Comparison of ENCODE assay signal across 8 cellular contexts in the genomic region with DNA sequence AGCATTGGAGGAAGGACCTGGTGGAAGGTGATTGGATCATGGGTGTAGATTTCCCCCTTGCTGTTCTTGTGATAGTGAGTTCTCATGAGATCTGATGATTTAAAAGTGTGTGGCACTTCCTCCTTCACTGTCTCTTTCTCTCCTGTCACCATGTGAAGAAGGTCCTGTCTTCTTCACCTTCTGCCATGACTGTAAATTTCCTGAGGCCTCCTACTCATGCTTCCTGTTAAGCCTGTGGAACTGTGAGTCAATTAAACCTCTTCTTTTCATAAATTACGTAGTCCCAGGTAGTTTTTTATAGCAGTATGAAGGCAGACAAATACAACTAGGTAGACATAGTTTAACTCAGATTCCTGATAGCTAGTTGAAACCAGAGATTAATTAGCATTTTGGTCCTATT. TPM values are rescaled to one million over a fixed set of nuclear protein-coding genes. Genes with fewer than 3 reads are reported as not detected.
DNase-seq lines count a peak whose midpoint lies in the region; ATAC-seq and TF ChIP-seq lines count a peak whose summit lies in the region.
"Not testable (repeated sequence)": the region's sequence is repeated elsewhere in the genome, so short reads cannot be mapped to it uniquely, and the experiment has no call there.

No MANE protein-coding gene starts in this region.

- BruUV-seq in MCF 10A (replicated peaks; lab: Mats Ljungman, UMichigan), result not testable (repeated sequence)

- peak overlapping the region; percentile 75 for H3K27ac Mint-ChIP-seq in CD8-positive, alpha-beta T cell
- H3K27ac Mint-ChIP-seq in activated CD4-positive, alpha-beta T cell treated with anti-CD3 and anti-CD28 coated beads for 36 hours, result peak overlapping the region; percentile 87
- H3K27ac Mint-ChIP-seq in activated T-helper 1 cell treated with anti-CD3 and anti-CD28 coated beads, Interleukin-12 subunit alpha, Interleukin-12 subunit beta, Interleukin-2, Interleukin-4 antibody, amounts not matched to agents 30 ng/mL and 10 ng/mL and 1 ng/mL, durations not matched to agents 14 hours and 24 hours and 36 hours, result peak overlapping the region; percentile 74
- H3K27ac Mint-ChIP-seq in MCF 10A (ENCODE audit: low read depth, unreplicated experiment), result peak overlapping the region; percentile 3
- peak overlapping the region in 2 of 3 experiments; percentile 38 to 62 for H3K27ac Mint-ChIP-seq in nephron

- intact Hi-C loops in CD8-positive, alpha-beta T cell (cut with DNase I, micrococcal nuclease), result loop anchor here in 1 of 2 experiments (5.0 kb wide), 1 partner anchor 34 kb away; no protein-coding TSS in a partner anchor
- intact Hi-C loops in activated CD4-positive, alpha-beta T cell treated with anti-CD3 and anti-CD28 coated beads for 36 hours (cut with DNase I, micrococcal nuclease), result loop anchor here in 1 of 2 experiments (1.0 to 5.0 kb wide), 2 partner anchors 12 to 159 kb away; no protein-coding TSS in a partner anchor
- intact Hi-C loops in activated T-helper 1 cell treated with anti-CD3 and anti-CD28 coated beads, Interleukin-12 subunit alpha, Interleukin-12 subunit beta, Interleukin-2, Interleukin-4 antibody, amounts not matched to agents 30 ng/mL and 10 ng/mL and 1 ng/mL, durations not matched to agents 14 hours and 24 hours and 36 hours (cut with micrococcal nuclease); MCF 10A (cut with micrococcal nuclease): not testable (repeated sequence)

- H3K36me3 ChIP-seq in CD8-positive, alpha-beta T cell (ENCODE audit: insufficient read depth, low read length), result not testable (repeated sequence)

- peaks cover 28% of the 10 kb centered on the region for H3K4me1 ChIP-seq in CD8-positive, alpha-beta T cell (ENCODE audit: insufficient read depth, low read length)

- not testable (repeated sequence) for ATAC-seq in CD8-positive, alpha-beta T cell
- peak; percentile 81 for ATAC-seq in activated CD4-positive, alpha-beta T cell treated with anti-CD3 and anti-CD28 coated beads for 36 hours
- peak; percentile 53 for ATAC-seq in esophagus mucosa

- H3K27me3 Mint-ChIP-seq in CD8-positive, alpha-beta T cell (ENCODE audit: low read depth); activated CD4-positive, alpha-beta T cell treated with anti-CD3 and anti-CD28 coated beads for 36 hours; activated T-helper 1 cell treated with anti-CD3 and anti-CD28 coated beads, Interleukin-12 subunit alpha, Interleukin-12 subunit beta, Interleukin-2, Interleukin-4 antibody, amounts not matched to agents 30 ng/mL and 10 ng/mL and 1 ng/mL, durations not matched to agents 14 hours and 24 hours and 36 hours (ENCODE audit: insufficient read depth); MCF 10A (ENCODE audit: insufficient read depth, unreplicated experiment); nephron (ENCODE audit: low read depth): not testable (repeated sequence)

- CTCF ChIA-PET in CD8-positive, alpha-beta T cell (lab: Charles Lee), result not testable (repeated sequence)
- CTCF ChIA-PET in activated CD4-positive, alpha-beta T cell treated with anti-CD3 and anti-CD28 coated beads for 36 hours (lab: Charles Lee), result interaction anchor here (0.7 to 1.4 kb wide), 5 partner anchors 12 to 415 kb away, joined by 3 to 8 read pairs (median 3); no protein-coding TSS in a partner anchor
- CTCF ChIA-PET in MCF 10A (lab: Yijun Ruan, JAX), result interaction anchor here (0.6 to 1.3 kb wide), 3 partner anchors 85 to 336 kb away, joined by 3 to 6 read pairs (median 3); no protein-coding TSS in a partner anchor

- H3K27ac ChIP-seq in CD8-positive, alpha-beta T cell (ENCODE audit: low read depth, low read length), result not testable (repeated sequence)

- not testable (repeated sequence) for H3K9me3 ChIP-seq in CD8-positive, alpha-beta T cell (ENCODE audit: low read length)

- POLR2A ChIA-PET in CD8-positive, alpha-beta T cell (lab: Charles Lee), result interaction anchor here (0.8 to 1.3 kb wide), 2 partner anchors 9 to 82 kb away, joined by 3 read pairs; no protein-coding TSS in a partner anchor
- POLR2A ChIA-PET in activated CD4-positive, alpha-beta T cell treated with anti-CD3 and anti-CD28 coated beads for 36 hours (lab: Charles Lee), result interaction anchor here (0.8 kb wide), 1 partner anchor 56 kb away, joined by 4 read pairs; no protein-coding TSS in a partner anchor
- POLR2A ChIA-PET in MCF 10A (lab: Yijun Ruan, JAX), result interaction anchor here (1.0 to 1.7 kb wide), 2 partner anchors 52 to 71 kb away, joined by 4 read pairs; no protein-coding TSS in a partner anchor

- H3K4me1 Mint-ChIP-seq in CD8-positive, alpha-beta T cell (ENCODE audit: low read depth), result peaks cover 61% of the 10 kb centered on the region
- peaks cover 67% of the 10 kb centered on the region for H3K4me1 Mint-ChIP-seq in activated CD4-positive, alpha-beta T cell treated with anti-CD3 and anti-CD28 coated beads for 36 hours
- peaks cover 50% of the 10 kb centered on the region for H3K4me1 Mint-ChIP-seq in activated T-helper 1 cell treated with anti-CD3 and anti-CD28 coated beads, Interleukin-12 subunit alpha, Interleukin-12 subunit beta, Interleukin-2, Interleukin-4 antibody, amounts not matched to agents 30 ng/mL and 10 ng/mL and 1 ng/mL, durations not matched to agents 14 hours and 24 hours and 36 hours (ENCODE audit: low read depth)
- H3K4me1 Mint-ChIP-seq in MCF 10A (ENCODE audit: insufficient read depth, unreplicated experiment), result peaks cover 14% of the 10 kb centered on the region
- H3K4me1 Mint-ChIP-seq in nephron, result peaks cover 13% of the 10 kb centered on the region

- H3K4me3 ChIP-seq in CD8-positive, alpha-beta T cell (ENCODE audit: low read depth, low read length), result not testable (repeated sequence)

- peaks cover 56% of the 10 kb centered on the region for H3K36me3 Mint-ChIP-seq in CD8-positive, alpha-beta T cell
- peaks cover 72% of the 10 kb centered on the region for H3K36me3 Mint-ChIP-seq in activated CD4-positive, alpha-beta T cell treated with anti-CD3 and anti-CD28 coated beads for 36 hours (ENCODE audit: low read depth)
- peaks cover 54% of the 10 kb centered on the region for H3K36me3 Mint-ChIP-seq in activated T-helper 1 cell treated with anti-CD3 and anti-CD28 coated beads, Interleukin-12 subunit alpha, Interleukin-12 subunit beta, Interleukin-2, Interleukin-4 antibody, amounts not matched to agents 30 ng/mL and 10 ng/mL and 1 ng/mL, durations not matched to agents 14 hours and 24 hours and 36 hours (ENCODE audit: low read depth)
- H3K36me3 Mint-ChIP-seq in MCF 10A (ENCODE audit: insufficient read depth, unreplicated experiment) (peaks cover 30% of the 10 kb centered on the region), nephron (ENCODE audit: low read depth) (peaks cover 36% of the 10 kb centered on the region)

- H3K4me3 Mint-ChIP-seq in CD8-positive, alpha-beta T cell; activated CD4-positive, alpha-beta T cell treated with anti-CD3 and anti-CD28 coated beads for 36 hours; activated T-helper 1 cell treated with anti-CD3 and anti-CD28 coated beads, Interleukin-12 subunit alpha, Interleukin-12 subunit beta, Interleukin-2, Interleukin-4 antibody, amounts not matched to agents 30 ng/mL and 10 ng/mL and 1 ng/mL, durations not matched to agents 14 hours and 24 hours and 36 hours; MCF 10A (ENCODE audit: unreplicated experiment); nephron: not testable (repeated sequence)

- peaks cover 17% of the 10 kb centered on the region for H3K9me3 Mint-ChIP-seq in CD8-positive, alpha-beta T cell
- H3K9me3 Mint-ChIP-seq in activated CD4-positive, alpha-beta T cell treated with anti-CD3 and anti-CD28 coated beads for 36 hours (ENCODE audit: low read depth), result peaks cover 43% of the 10 kb centered on the region
- peaks cover 42% of the 10 kb centered on the region for H3K9me3 Mint-ChIP-seq in activated T-helper 1 cell treated with anti-CD3 and anti-CD28 coated beads, Interleukin-12 subunit alpha, Interleukin-12 subunit beta, Interleukin-2, Interleukin-4 antibody, amounts not matched to agents 30 ng/mL and 10 ng/mL and 1 ng/mL, durations not matched to agents 14 hours and 24 hours and 36 hours
- H3K9me3 Mint-ChIP-seq in MCF 10A (ENCODE audit: unreplicated experiment); nephron: not testable (repeated sequence)

- not testable (repeated sequence) for TF ChIP-seq CTCF in CD8-positive, alpha-beta T cell (IDR thresholded peaks at IDR 0.05); MCF 10A (IDR thresholded peaks at IDR 0.05; ENCODE audit: unreplicated experiment); nephron (IDR thresholded peaks at IDR 0.05; ENCODE audit: unreplicated experiment in 3 of 3)

- not testable (repeated sequence) for DNase-seq in CD8-positive, alpha-beta T cell; activated T-helper 1 cell treated with anti-CD3 and anti-CD28 coated beads, Interleukin-12 subunit alpha, Interleukin-12 subunit beta, Interleukin-2, Interleukin-4 antibody, amounts not matched to agents 30 ng/mL and 10 ng/mL and 1 ng/mL, durations not matched to agents 14 hours and 24 hours and 36 hours (ENCODE audit: low spot score)
- DNase-seq in HT1080 (ENCODE audit: low read depth) (peak; percentile 21), MCF 10A (ENCODE audit: unreplicated experiment) (peak; percentile 6)
- DNase-seq in activated CD4-positive, alpha-beta T cell treated with anti-CD3 and anti-CD28 coated beads for 36 hours, result peak; percentile 41
- peak; percentile 2 for DNase-seq in stimulated activated naive CD4-positive, alpha-beta T cell treated with Interleukin-2 at 50 U/mL for 16 hours (lab: John Stamatoyannopoulos, UW)

- not testable (repeated sequence) for H3K27me3 ChIP-seq in CD8-positive, alpha-beta T cell (ENCODE audit: insufficient read depth, low read length)

RNA-seq across cellular contexts. Expression of gene SLC30A7, which starts 57.1 kb away (rescaled TPM):
- 10 to 100 TPM; 18.8 to 20.2 TPM for total RNA-seq in CD8-positive, alpha-beta T cell
- total RNA-seq in HT1080 (2014; rRNA removed; shearing (Covaris generic)), result 26.8 and 30.5 TPM in 2 replicates
- polyA plus RNA-seq in HT1080 (2015; cell fraction: cytosol; rRNA removed), result 16.0 and 20.5 TPM in 2 replicates
- 39.5 and 41.2 TPM in 2 replicates for polyA plus RNA-seq in HT1080 (2015; cell fraction: nucleus; rRNA removed)
- total RNA-seq in activated CD4-positive, alpha-beta T cell treated with anti-CD3 and anti-CD28 coated beads for 36 hours, result 10 to 100 TPM; 33.2 to 34.6 TPM
- 42.6 and 51.2 TPM in 2 replicates for total RNA-seq in activated T-helper 1 cell treated with anti-CD3 and anti-CD28 coated beads, Interleukin-12 subunit alpha, Interleukin-12 subunit beta, Interleukin-2, Interleukin-4 antibody, amounts not matched to agents 30 ng/mL and 10 ng/mL and 1 ng/mL, durations not matched to agents 14 hours and 24 hours and 36 hours
- 55.0 and 59.5 TPM in 2 replicates for total RNA-seq in MCF 10A (2022)
- 15.9 TPM for total RNA-seq in esophagus mucosa

RNA-seq across cellular contexts. Expression of gene EXTL2, which starts 58.3 kb away (rescaled TPM):
- total RNA-seq in CD8-positive, alpha-beta T cell, result 1 to 10 TPM; 1.2 to 2.1 TPM
- total RNA-seq in HT1080 (2014; rRNA removed; shearing (Covaris generic)), result 19.6 and 24.1 TPM in 2 replicates
- 28.2 and 35.3 TPM in 2 replicates for polyA plus RNA-seq in HT1080 (2015; cell fraction: cytosol; rRNA removed)
- polyA plus RNA-seq in HT1080 (2015; cell fraction: nucleus; rRNA removed), result 61.8 and 75.7 TPM in 2 replicates
- 1 to 10 TPM; 4.5 to 5.0 TPM for total RNA-seq in activated CD4-positive, alpha-beta T cell treated with anti-CD3 and anti-CD28 coated beads for 36 hours
- total RNA-seq in activated T-helper 1 cell treated with anti-CD3 and anti-CD28 coated beads, Interleukin-12 subunit alpha, Interleukin-12 subunit beta, Interleukin-2, Interleukin-4 antibody, amounts not matched to agents 30 ng/mL and 10 ng/mL and 1 ng/mL, durations not matched to agents 14 hours and 24 hours and 36 hours, result 2.6 and 2.7 TPM in 2 replicates
- total RNA-seq in MCF 10A (2022) (10.2 and 15.2 TPM in 2 replicates), esophagus mucosa (2.3 TPM)

Comparison
In these comparisons a context has a peak if more than half of its experiments do, and no peak if none do; other contexts are left out.
1. H3K27ac Mint-ChIP-seq: peak in every context shown above with its lines; median percentile 87 in activated CD4-positive, alpha-beta T cell treated with anti-CD3 and anti-CD28 coated beads for 36 hours; 75 in CD8-positive, alpha-beta T cell; 74 in activated T-helper 1 cell treated with anti-CD3 and anti-CD28 coated beads, Interleukin-12 subunit alpha, Interleukin-12 subunit beta, Interleukin-2, Interleukin-4 antibody, amounts not matched to agents 30 ng/mL and 10 ng/mL and 1 ng/mL, durations not matched to agents 14 hours and 24 hours and 36 hours; 50 in nephron; 3 in MCF 10A.